1 cellular context compared by ENCODE assay signal in the genomic region with DNA sequence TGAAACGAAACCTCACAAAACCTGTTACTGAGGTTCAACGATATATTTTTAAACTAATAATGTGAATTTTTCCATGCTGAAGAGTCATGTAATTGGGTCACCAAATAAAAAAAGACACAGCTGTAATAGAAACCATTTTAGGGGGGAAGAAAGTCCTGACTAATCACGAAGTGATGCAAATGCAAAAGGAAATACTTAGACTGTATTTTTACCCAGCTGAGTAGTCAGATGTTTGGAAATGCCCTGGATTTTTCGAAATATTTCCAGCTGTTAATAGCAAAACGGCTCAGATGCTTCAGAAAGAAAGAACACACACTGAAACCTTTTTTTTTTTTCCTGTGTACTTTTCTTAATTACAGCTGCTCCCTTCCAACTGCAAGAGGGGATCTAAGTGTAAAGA.
TF ChIP-seq lines count a peak whose summit lies in the region.

No MANE protein-coding gene starts in this region.

TF ChIP-seq in endothelial cell of umbilical vein, 7 proteins besides CTCF, POLR2A, EP300 and RAD21:
- TF ChIP-seq GATA2 (IDR thresholded peaks at IDR 0.05; ENCODE audit: insufficient read depth, insufficient read length, low read depth, low read length) (no peak), MAX (IDR thresholded peaks at IDR 0.05; ENCODE audit: insufficient read depth, insufficient read length) (no peak)
